8 cellular contexts compared by ENCODE assay signal in genomic region chr9:124260769-124261603, GRCh38. TPM values are rescaled to one million over a fixed set of nuclear protein-coding genes. Genes with fewer than 3 reads are reported as not detected.
DNase-seq lines count a peak whose midpoint lies in the region; ATAC-seq and TF ChIP-seq lines count a peak whose summit lies in the region.

No MANE protein-coding gene starts in this region.

- no peak overlapping the region for H2BK15ac ChIP-seq in H9 (ENCODE audit: low read depth, low read length)

- H2AFZ ChIP-seq in H9 (ENCODE audit: low read length) = no peak overlapping the region
- no peak overlapping the region for H2AFZ ChIP-seq in SU-DHL-6 (ENCODE audit: low read depth, low read length, severe bottlenecking)

- WGBS in H9 (ENCODE audit: extremely low coverage, insufficient read length, low lambda C conversion rate) = no CpG with 5 or more reads among the region's 15 CpGs

- H2BK5ac ChIP-seq in H9 (ENCODE audit: insufficient read length, low read length) = no peak overlapping the region

- peaks cover 2% of the 10 kb centered on the region; the same call in 1 of the 2 replicates for H3K79me2 ChIP-seq in H9 (ENCODE audit: insufficient read depth, low read length)
- peaks cover 75% of the 10 kb centered on the region for H3K79me2 ChIP-seq in SU-DHL-6 (ENCODE audit: insufficient read depth, low read length)

- peaks cover 51 to 60% of the 10 kb centered on the region in 2 experiments for H3K4me1 Mint-ChIP-seq in H9

- DNase-seq in H9 (no peak), foreskin fibroblast (peak in 1 of 2 donors; percentile 78), foreskin melanocyte (no peak), NCI-H345 treated with DMSO at 0.1 percent for 48 hours (lab: John Stamatoyannopoulos, UW; ENCODE audit: unreplicated experiment) (no peak)

- H2BK120ac ChIP-seq in H9 (ENCODE audit: low read depth, low read length, poor library complexity, severe bottlenecking) = no peak overlapping the region

- H4K5ac ChIP-seq in H9 (ENCODE audit: insufficient read length, low read depth, low read length) = no peak overlapping the region

- no peaks in the 10 kb centered on the region for H3K36me3 Mint-ChIP-seq in H9 (ENCODE audit: insufficient read depth in 1 of 3, low read depth in 3 of 3)

- H2AK5ac ChIP-seq in H9 (ENCODE audit: insufficient read length, low read length) = no peak overlapping the region

- H3K9ac ChIP-seq in H9 (ENCODE audit: extremely low read depth, insufficient read length, low read length) (no peak overlapping the region), SU-DHL-6 (ENCODE audit: low read length) (peak overlapping the region; percentile 98), rectal smooth muscle tissue (ENCODE audit: low read length) (no peak overlapping the region)

- H3K9me3 Mint-ChIP-seq in H9 = no peaks in the 10 kb centered on the region; a peak in 1 of 5 replicates

- H3K4me2 ChIP-seq in H9 (ENCODE audit: insufficient read depth, insufficient read length, low read length) = no peak overlapping the region
- H3K4me2 ChIP-seq in SU-DHL-6 (ENCODE audit: low read depth, low read length, poor library complexity, severe bottlenecking) = peak overlapping the region; percentile 85

- H3T11ph ChIP-seq in H9 (ENCODE audit: low read length) = no peak overlapping the region

- H3K4ac ChIP-seq in H9 (ENCODE audit: low read depth, low read length) = no peak overlapping the region

- no peak overlapping the region for H2BK20ac ChIP-seq in H9 (ENCODE audit: low read depth, low read length, poor library complexity, severe bottlenecking)

- H3K9me3 ChIP-seq in H9 (ENCODE audit: control insufficient read depth, low read depth, low read length) (no peaks in the 10 kb centered on the region), SU-DHL-6 (ENCODE audit: insufficient read depth, low read length) (no peaks in the 10 kb centered on the region)

- peaks cover 61% of the 10 kb centered on the region for H3F3A ChIP-seq in SU-DHL-6 (ENCODE audit: insufficient read depth)

- ATAC-seq in HG03354 (IDR thresholded peaks at IDR 0.05; ENCODE audit: poor library complexity, severe bottlenecking, unreplicated experiment) = no peak
- ATAC-seq in GM19328 (IDR thresholded peaks at IDR 0.05; ENCODE audit: unreplicated experiment) = no peak

- no peak overlapping the region for H3K4me3 Mint-ChIP-seq in H9

- H3K4me3 ChIP-seq in SU-DHL-6 (ENCODE audit: insufficient read depth, low read length, poor library complexity, severe bottlenecking) (peak overlapping the region; percentile 85), foreskin fibroblast (ENCODE audit: low read depth in 1 of 2, low read length in 2 of 2) (peak overlapping the region; percentile 23 to 89), rectal smooth muscle tissue (ENCODE audit: low read length) (peak overlapping the region; percentile 43)

- H3K27ac Mint-ChIP-seq in H9 = peak overlapping the region in 2 of 3 experiments; percentile 4 to 46; a peak in 3 of 7 replicates

- H4K91ac ChIP-seq in H9 (ENCODE audit: insufficient read length, low read depth, low read length) = no peak overlapping the region

- peaks cover 14% of the 10 kb centered on the region for H3K23me2 ChIP-seq in H9 (ENCODE audit: insufficient read length, low read depth, low read length, poor library complexity, severe bottlenecking)

- H3K56ac ChIP-seq in H9 (ENCODE audit: insufficient read length, low read depth, low read length) = no peak overlapping the region

- no peak overlapping the region for H3K23ac ChIP-seq in H9 (ENCODE audit: insufficient read length, low read depth, low read length)

- H3K18ac ChIP-seq in H9 (ENCODE audit: insufficient read length, low read depth, low read length) = no peak overlapping the region

- H3K27me3 Mint-ChIP-seq in H9 (ENCODE audit: low read depth) = peaks cover 5% of the 10 kb centered on the region

- no peaks in the 10 kb centered on the region for H3K9me2 ChIP-seq in SU-DHL-6 (replicated peaks; ENCODE audit: insufficient read depth, low read length)

- H2BK12ac ChIP-seq in H9 (ENCODE audit: insufficient read length, low read depth, low read length) = no peak overlapping the region

- no peak overlapping the region for H3K14ac ChIP-seq in H9 (ENCODE audit: insufficient read depth, low read length)

- TF ChIP-seq CTCF in H9 (conservative IDR thresholded peaks at IDR 0.05) (no peak), SU-DHL-6 (IDR thresholded peaks at IDR 0.05; ENCODE audit: insufficient read depth, low read length, poor library complexity, severe bottlenecking) (no peak), foreskin fibroblast (IDR thresholded peaks at IDR 0.05; ENCODE audit: low read depth, low read length) (no peak)

- H3K27me3 ChIP-seq in H9 (ENCODE audit: insufficient read depth, low read length) (no peaks in the 10 kb centered on the region), SU-DHL-6 (ENCODE audit: low read length) (no peaks in the 10 kb centered on the region), rectal smooth muscle tissue (ENCODE audit: control insufficient read depth, insufficient read depth, low read length) (no peaks in the 10 kb centered on the region)

- H4K20me1 ChIP-seq in H9 (ENCODE audit: control insufficient read depth, insufficient read depth, insufficient read length) (peaks cover 2% of the 10 kb centered on the region), SU-DHL-6 (ENCODE audit: low read depth, low read length) (no peaks in the 10 kb centered on the region)

- H3K27ac ChIP-seq in H9 (ENCODE audit: insufficient read length, low read depth, low read length) (no peak overlapping the region), SU-DHL-6 (ENCODE audit: low read depth, low read length) (peak overlapping the region; percentile 98), rectal smooth muscle tissue (ENCODE audit: low read depth, low read length) (peak overlapping the region; percentile 68)

- no peaks in the 10 kb centered on the region for H3K79me1 ChIP-seq in H9 (ENCODE audit: insufficient read depth, low read depth, low read length, poor library complexity, severe bottlenecking)

- H4K8ac ChIP-seq in H9 (replicated peaks; ENCODE audit: insufficient read length, low read depth, low read length) = no peak overlapping the region

- H3K36me3 ChIP-seq in SU-DHL-6 (ENCODE audit: low read length) (no peaks in the 10 kb centered on the region; the same call in 1 of the 2 replicates), rectal smooth muscle tissue (ENCODE audit: control insufficient read depth, insufficient read depth, low read length) (no peaks in the 10 kb centered on the region)

- H3K4me1 ChIP-seq in H9 (ENCODE audit: insufficient read depth, low read length) (peaks cover 11% of the 10 kb centered on the region), rectal smooth muscle tissue (ENCODE audit: control insufficient read depth, insufficient read depth, low read length) (peaks cover 24% of the 10 kb centered on the region)

RNA-seq across cellular contexts. Expression of gene NEK6, which starts 3.2 kb away (rescaled TPM):
- total RNA-seq in H9 (2021) = 13.7 and 14.3 TPM in 2 replicates
